ENCODE assay signal across 1 cellular context in the genomic region with DNA sequence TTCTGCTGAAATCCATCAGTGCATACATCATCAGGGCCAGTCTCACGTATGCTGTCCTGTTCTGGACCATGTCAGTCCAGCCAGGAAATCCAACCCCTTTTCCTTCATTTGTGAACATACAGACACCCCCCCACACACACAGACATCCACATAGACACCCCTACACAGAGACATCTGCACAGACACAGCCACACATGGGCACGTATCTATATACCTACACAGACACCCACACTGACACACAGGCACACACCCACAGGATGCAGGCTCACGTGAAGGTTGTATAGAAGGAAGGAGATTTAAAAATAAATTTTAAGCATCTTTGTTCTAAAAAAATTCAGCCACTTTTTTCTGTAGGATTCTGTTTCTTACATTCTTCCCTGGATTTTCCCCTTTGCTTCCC.
TF ChIP-seq lines count a peak whose summit lies in the region.

No MANE protein-coding gene starts in this region.

TF ChIP-seq in HEK293, 187 proteins besides CTCF, POLR2A, EP300 and RAD21 (continued from another document):
- TF ChIP-seq ZNF626 (tag by site-specific recombination; IDR thresholded peaks at IDR 0.05) (no peak), ZNF473 (tag by site-specific recombination; IDR thresholded peaks at IDR 0.05) (no peak), ZNF768 (tag by site-specific recombination; IDR thresholded peaks at IDR 0.05) (no peak)
- TF ChIP-seq, protein P1, sequence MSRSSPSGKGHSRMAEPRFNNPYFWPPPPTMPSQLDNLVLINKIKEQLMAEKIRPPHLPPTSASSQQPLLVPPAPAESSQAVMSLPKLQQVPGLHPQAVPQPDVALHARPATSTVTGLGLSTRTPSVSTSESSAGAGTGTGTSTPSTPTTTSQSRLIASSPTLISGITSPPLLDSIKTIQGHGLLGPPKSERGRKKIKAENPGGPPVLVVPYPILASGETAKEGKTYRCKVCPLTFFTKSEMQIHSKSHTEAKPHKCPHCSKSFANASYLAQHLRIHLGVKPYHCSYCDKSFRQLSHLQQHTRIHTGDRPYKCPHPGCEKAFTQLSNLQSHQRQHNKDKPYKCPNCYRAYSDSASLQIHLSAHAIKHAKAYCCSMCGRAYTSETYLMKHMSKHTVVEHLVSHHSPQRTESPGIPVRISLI (tag by site-specific recombination; IDR thresholded peaks at IDR 0.05), result no peak
